Comparison of ENCODE assay signal across 26 cellular contexts in genomic region chr17:35778641-35779196, GRCh38. TPM values are rescaled to one million over a fixed set of nuclear protein-coding genes. Genes with fewer than 3 reads are reported as not detected.
A peak's percentile ranks its signal among the peaks of the same experiment; 100 is the strongest.
DNase-seq lines count a peak whose midpoint lies in the region; ATAC-seq and TF ChIP-seq lines count a peak whose summit lies in the region.
"Had no signal": no experiment of that assay in that cellular context is flagged by ENCODE, and none has a peak within 500 bp of the region (broad histone marks: within the 10 kb centered on the region; RNA-seq: fewer than 3 reads in every experiment).

No MANE protein-coding gene starts in this region.

- TF ChIP-seq CTCF in sigmoid colon (IDR thresholded peaks at IDR 0.05): no peak
- no peak for TF ChIP-seq CTCF in CD14-positive monocyte (IDR thresholded peaks at IDR 0.05)

- no peaks in the 10 kb centered on the region for H3K36me3 Mint-ChIP-seq in CD14-positive monocyte
- H3K36me3 Mint-ChIP-seq: CD4-positive, alpha-beta memory T cell had no signal

- no peaks in the 10 kb centered on the region for H3K27me3 ChIP-seq in sigmoid colon
- H3K27me3 ChIP-seq: testis had no signal

- WGBS in sigmoid colon, 2 donors: 94 to 95% methylated on average over 16 of the region's 16 CpGs

- H3K4me1 ChIP-seq in sigmoid colon: peaks cover 0 to 50% (median 35%) of the 10 kb centered on the region in 4 donors

- H3K9me3 Mint-ChIP-seq in CD14-positive monocyte: no peaks in the 10 kb centered on the region
- H3K9me3 Mint-ChIP-seq: activated CD8-positive, alpha-beta T cell treated with anti-CD3 and anti-CD28 coated beads for 36 hours; CD4-positive, alpha-beta memory T cell had no signal

- TF ChIP-seq EP300 in sigmoid colon (IDR thresholded peaks at IDR 0.05): no peak

- ATAC-seq in HG02678 (IDR thresholded peaks at IDR 0.05; ENCODE audit: unreplicated experiment): no peak
- no peak for ATAC-seq in GM18519 (IDR thresholded peaks at IDR 0.05; ENCODE audit: low FRiP score, unreplicated experiment)
- ATAC-seq: activated CD4-positive, CD25-positive, alpha-beta regulatory T cell treated with anti-CD3 and anti-CD28 coated beads, Interleukin-2, amount 50 U/mL, for 24 hours; activated CD8-positive, alpha-beta T cell treated with anti-CD3 and anti-CD28 coated beads for 36 hours; GM12878; HepG2 had no signal

- peak; percentile 36 for DNase-seq in H4 (ENCODE audit: low spot score)
- DNase-seq in amniotic epithelial cell (ENCODE audit: low read depth): peak; percentile 66
- peak; percentile 49 for DNase-seq in glomerular visceral epithelial cell (ENCODE audit: extremely low spot score)
- DNase-seq in sigmoid colon: no peak
- no peak for DNase-seq in CD14-positive monocyte (ENCODE audit: low spot score)
- no peak for DNase-seq in NOMO-1 (lab: John Stamatoyannopoulos, UW; ENCODE audit: unreplicated experiment in 2 of 2)
- DNase-seq: activated CD8-positive, alpha-beta T cell treated with anti-CD3 and anti-CD28 coated beads for 36 hours; amygdala; CD4-positive, alpha-beta memory T cell; central memory CD4-positive, alpha-beta T cell; DMS53; erythroblast; NCI-H2107; NCI-H510A treated with DMSO at 0.1 percent for 48 hours; occipital lobe; stimulated activated CD4-positive, alpha-beta T cell treated with anti-CD3 and anti-CD28 coated beads, Interleukin-15, amount 100 ng/mL, for 24 hours; T-helper 9 cell; testis had no signal

- no peak overlapping the region for H3K4me3 Mint-ChIP-seq in CD14-positive monocyte
- H3K4me3 Mint-ChIP-seq: activated CD8-positive, alpha-beta T cell treated with anti-CD3 and anti-CD28 coated beads for 36 hours; CD4-positive, alpha-beta memory T cell had no signal

- H3K27ac ChIP-seq in sigmoid colon: peak overlapping the region in 3 of 4 donors; percentile 8 to 94 (median 89)
- H3K27ac ChIP-seq: testis had no signal

- H3K27me3 Mint-ChIP-seq in CD14-positive monocyte (ENCODE audit: low read depth in 3 of 3): peaks cover 9 to 32% (median 26%) of the 10 kb centered on the region in 3 donors

- H3K4me3 ChIP-seq in sigmoid colon: no peak overlapping the region
- H3K4me3 ChIP-seq: GM12878, testis had no signal

- no peaks in the 10 kb centered on the region for H3K9me3 ChIP-seq in sigmoid colon
- H3K9me3 ChIP-seq: testis had no signal

- no peak overlapping the region for H3K27ac Mint-ChIP-seq in CD14-positive monocyte
- H3K27ac Mint-ChIP-seq: activated CD8-positive, alpha-beta T cell treated with anti-CD3 and anti-CD28 coated beads for 36 hours; CD4-positive, alpha-beta memory T cell had no signal

- no peak for TF ChIP-seq POLR2A in sigmoid colon (IDR thresholded peaks at IDR 0.05)

- intact Hi-C loops in sigmoid colon (cut with DNase I) (no loop called here), CD14-positive monocyte (cut with micrococcal nuclease) (no loop called here)

- H3K36me3 ChIP-seq in sigmoid colon: no peaks in the 10 kb centered on the region

- peaks cover 22% of the 10 kb centered on the region for H3K4me1 Mint-ChIP-seq in CD14-positive monocyte
- H3K4me1 Mint-ChIP-seq: CD4-positive, alpha-beta memory T cell had no signal

RNA-seq across cellular contexts. Expression of gene MMP28, which starts 16.7 kb away (rescaled TPM):
- total RNA-seq in H4 (2014; rRNA removed; shearing (Covaris generic)): 0.68 TPM in 1 of 2 replicates, not detected in the other
- 10 to 100 TPM; 15.8 to 60.8 (median 40.5) TPM for total RNA-seq in sigmoid colon
- polyA plus RNA-seq in sigmoid colon (10 to 100 TPM; 24.0 to 52.9 (median 30.3) TPM), CD14-positive monocyte (not detected)
- total RNA-seq: GM12878, HepG2, RPMI7951 had no signal
- polyA plus RNA-seq: GM12878, HepG2 had no signal

RNA-seq across cellular contexts. Expression of gene C17orf50, which starts 18.0 kb away (rescaled TPM):
- not detected in 2 replicates for total RNA-seq in H4 (2014; rRNA removed; shearing (Covaris generic))
- total RNA-seq in sigmoid colon: not detected
- polyA plus RNA-seq in sigmoid colon (under 1 TPM in 1 of 3 donors, not detected in 2; 0.07 TPM), CD14-positive monocyte (not detected)
- total RNA-seq: activated CD8-positive, alpha-beta T cell treated with anti-CD3 and anti-CD28 coated beads for 36 hours; CD4-positive, alpha-beta memory T cell; glomerular endothelial cell; GM12878; HepG2; left lobe of liver; occipital lobe; RPMI7951 had no signal
- polyA plus RNA-seq: CD4-positive, alpha-beta memory T cell; HepG2 had no signal

RNA-seq across cellular contexts. Expression of gene GAS2L2, which starts 25.7 kb away (rescaled TPM):
- total RNA-seq in H4 (2014; rRNA removed; shearing (Covaris generic)): 0.04 TPM in 2 replicates
- not detected for total RNA-seq in sigmoid colon
- under 1 TPM in 1 of 3 donors, not detected in 2; 0.06 TPM for polyA plus RNA-seq in sigmoid colon
- polyA plus RNA-seq in CD14-positive monocyte: not detected
- total RNA-seq: glomerular endothelial cell, GM12878, HepG2, left lobe of liver, RPMI7951 had no signal
- polyA plus RNA-seq: HepG2 had no signal

RNA-seq across cellular contexts. Expression of gene TAF15, which starts 30.6 kb away (rescaled TPM):
- 17.8 and 19.8 TPM in 2 replicates for total RNA-seq in H4 (2014; rRNA removed; shearing (Covaris generic))
- total RNA-seq in sigmoid colon: 10 to 100 TPM; 58.1 to 85.9 (median 71.3) TPM
- polyA plus RNA-seq in sigmoid colon (100 to 1,000 TPM in 1 of 3 donors, 10 to 100 TPM in 2; 55.9 to 147 (median 58.7) TPM), CD14-positive monocyte (10 to 100 TPM in 1 of 2 donors, 1 to 10 TPM in 1; 6.0 to 16.3 TPM)

RNA-seq across cellular contexts. Expression of gene RASL10B, which starts 47.3 kb away (rescaled TPM):
- total RNA-seq in H4 (2014; rRNA removed; shearing (Covaris generic)): 6.2 and 6.4 TPM in 2 replicates
- 1 to 10 TPM; 3.6 to 5.5 (median 3.8) TPM for total RNA-seq in sigmoid colon
- polyA plus RNA-seq in sigmoid colon (1 to 10 TPM in 1 of 3 donors, under 1 TPM in 1, not detected in 1; 0.60 to 1.8 TPM), CD14-positive monocyte (not detected)
- total RNA-seq: GM12878 had no signal
- polyA plus RNA-seq: GM12878 had no signal

Comparison
In these comparisons a context has a peak if more than half of its experiments do, and no peak if none do; other contexts are left out.
1. DNase-seq: peak in H4 (single experiment), amniotic epithelial cell (single experiment) and glomerular visceral epithelial cell (single experiment); none in sigmoid colon (single experiment), CD14-positive monocyte (single experiment) and NOMO-1 (0 of 2).
2. RNA of gene MMP28, which starts 16.7 kb away (total RNA-seq): 15.8 to 60.8 TPM in sigmoid colon; 0.68 TPM in H4; every median in the first group is over 10 times any median in the second.